In genomic region chr18:50972404-50972803, GRCh38 we compare ENCODE assay signal across 1 cellular context. TPM values are rescaled to one million over a fixed set of nuclear protein-coding genes. Genes with fewer than 3 reads are reported as not detected.
"Had no signal": no experiment of that assay in that cellular context is flagged by ENCODE, and none has a peak within 500 bp of the region (broad histone marks: within the 10 kb centered on the region; RNA-seq: fewer than 3 reads in every experiment).

No MANE protein-coding gene starts in this region.

RNA-seq across cellular contexts. Expression of gene ELAC1, which starts 4.6 kb away (rescaled TPM):
- total RNA-seq: ascending aorta had no signal
